Comparison of ENCODE assay signal across 8 cellular contexts in the genomic region with DNA sequence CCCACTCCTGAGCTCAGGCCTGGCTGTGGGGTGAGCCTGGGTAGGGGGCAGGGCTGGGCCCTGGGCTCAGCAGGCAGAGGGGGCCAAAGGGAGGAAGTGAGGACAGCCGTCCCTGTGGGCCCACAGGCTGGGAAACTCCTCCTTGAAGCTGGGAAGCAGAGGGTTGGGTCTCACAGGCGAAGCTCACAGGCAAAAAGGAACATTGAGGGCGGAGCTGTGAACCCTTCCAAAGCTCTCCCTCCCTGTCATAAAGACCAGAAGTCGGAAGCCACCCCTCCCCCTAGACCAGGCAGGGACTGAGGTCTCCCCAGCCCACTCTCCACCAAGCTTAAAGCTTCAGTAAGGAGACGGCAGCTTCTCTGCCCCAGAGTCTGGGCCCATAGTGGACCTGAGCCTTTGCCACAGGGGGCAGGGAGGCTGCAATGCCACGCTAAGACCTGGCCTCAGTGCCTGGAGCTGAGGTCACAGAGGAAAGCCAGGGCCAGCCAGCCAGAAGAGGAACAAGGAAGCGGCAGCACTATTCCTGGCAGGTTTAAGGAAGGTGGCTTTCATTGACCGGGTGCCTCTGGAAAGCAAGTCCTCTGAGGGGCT. TPM values are rescaled to one million over a fixed set of nuclear protein-coding genes. Genes with fewer than 3 reads are reported as not detected.
A peak's percentile ranks its signal among the peaks of the same experiment; 100 is the strongest.
DNase-seq lines count a peak whose midpoint lies in the region; ATAC-seq, FAIRE-seq and TF ChIP-seq lines count a peak whose summit lies in the region.

No MANE protein-coding gene starts in this region.

- H3K4me3 ChIP-seq in GM12878: no peak overlapping the region
- H3K4me3 ChIP-seq in transverse colon: no peak overlapping the region

- BruUV-seq in GM12878 (replicated peaks; lab: Mats Ljungman, UMichigan): no TSS peak

- no peak overlapping the region for H3K27ac Mint-ChIP-seq in activated naive CD4-positive, alpha-beta T cell treated with anti-CD3 and anti-CD28 coated beads, Interleukin-2, amount 10 ng/mL, durations not matched to agents 7 days and 5 days

- H2AFZ ChIP-seq in GM12878 (ENCODE audit: control insufficient read depth, low read depth, low read length): no peak overlapping the region

- H3K36me3 Mint-ChIP-seq in activated naive CD4-positive, alpha-beta T cell treated with anti-CD3 and anti-CD28 coated beads, Interleukin-2, amount 10 ng/mL, durations not matched to agents 7 days and 5 days: no peaks in the 10 kb centered on the region

- no peak for TF ChIP-seq POLR2A in GM12878 (IDR thresholded peaks at IDR 0.05; ENCODE audit: low read depth, low read length)
- TF ChIP-seq POLR2A in transverse colon (IDR thresholded peaks at IDR 0.05): no peak

- no peaks in the 10 kb centered on the region for H3K9me3 ChIP-seq in GM12878 (replicated peaks; ENCODE audit: control insufficient read depth, insufficient read depth, low read length)
- no peaks in the 10 kb centered on the region for H3K9me3 ChIP-seq in transverse colon

- peaks cover 18% of the 10 kb centered on the region for H3K4me1 ChIP-seq in GM12878 (ENCODE audit: control insufficient read depth, insufficient read depth, low read length)
- H3K4me1 ChIP-seq in transverse colon: peaks cover 7 to 37% (median 29%) of the 10 kb centered on the region in 4 donors

- FAIRE-seq in GM12878 (lab: Jason Lieb, UNC): no peak

- WGBS in GM12878 (ENCODE audit: insufficient coverage, insufficient replicate concordance, low lambda C conversion rate, missing lambda C conversion rate): 66% methylated on average over 8 of the region's 8 CpGs
- 63% methylated on average over 8 of the region's 8 CpGs; no CpG with 5 or more reads in 1 of the 2 donors for WGBS in transverse colon (ENCODE audit: low coverage in 1 of 2), 2 donors

- H3K27me3 ChIP-seq in GM12878 (replicated peaks in 1 of 2; ENCODE audit: control insufficient read depth in 2 of 2, insufficient read depth in 2 of 2, low read length in 1 of 2) (no peaks in the 10 kb centered on the region), transverse colon (peaks cover 63% of the 10 kb centered on the region)

- intact Hi-C loops in GM12878 (cut with micrococcal nuclease; ENCODE audit: unreplicated experiment) (no loop called here), transverse colon (cut with DNase I; ENCODE audit: low total_unique reads) (no loop called here)

- peak; percentile 13 for DNase-seq in activated naive CD4-positive, alpha-beta T cell treated with anti-CD3 and anti-CD28 coated beads, Interleukin-2, amount 10 ng/mL, durations not matched to agents 7 days and 5 days
- DNase-seq in activated naive CD4-positive, alpha-beta T cell treated with Interleukin-2 at 50 U/mL for 16 hours: no peak
- DNase-seq in GM12878 (ENCODE audit: low read depth, low spot score) (no peak), left kidney (ENCODE audit: low read depth, low spot score) (peak; percentile 90), transverse colon (peak; percentile 55)
- no peak for DNase-seq in activated effector memory CD4-positive, alpha-beta T cell treated with Interleukin-2 at 50 U/mL for 16 hours

- H3K9ac ChIP-seq in GM12878 (ENCODE audit: control insufficient read depth, insufficient read depth, low read length): no peak overlapping the region

- H3K4me3 Mint-ChIP-seq in activated naive CD4-positive, alpha-beta T cell treated with anti-CD3 and anti-CD28 coated beads, Interleukin-2, amount 10 ng/mL, durations not matched to agents 7 days and 5 days: no peak overlapping the region

- H3K4me1 Mint-ChIP-seq in activated naive CD4-positive, alpha-beta T cell treated with anti-CD3 and anti-CD28 coated beads, Interleukin-2, amount 10 ng/mL, durations not matched to agents 7 days and 5 days: peaks cover 4% of the 10 kb centered on the region

- in situ Hi-C loops in GM12878 (cut with MboI) (no loop called here), transverse colon (cut with MboI; ENCODE audit: low pct_ligation_motif_present in 1 of 4, low pct_unique_long_range_greater_than_20kb in 1 of 4, low sequenced_read_pairs in 3 of 4) (no loop called here)

- no peak for TF ChIP-seq EP300 in GM12878 (IDR thresholded peaks at IDR 0.05; ENCODE audit: borderline replicate concordance in 1 of 2, control insufficient read depth in 1 of 2, low read depth in 2 of 2, low read length in 2 of 2)
- TF ChIP-seq EP300 in transverse colon (IDR thresholded peaks at IDR 0.05; ENCODE audit: low read depth): no peak

- peaks cover 90% of the 10 kb centered on the region for H3K27me3 Mint-ChIP-seq in activated naive CD4-positive, alpha-beta T cell treated with anti-CD3 and anti-CD28 coated beads, Interleukin-2, amount 10 ng/mL, durations not matched to agents 7 days and 5 days

- H3K36me3 ChIP-seq in GM12878 (ENCODE audit: control insufficient read depth in 2 of 2, insufficient read depth in 2 of 2, low read length in 1 of 2) (no peaks in the 10 kb centered on the region), transverse colon (no peaks in the 10 kb centered on the region)

- ATAC-seq in GM12878 (no peak), HG02642 (IDR thresholded peaks at IDR 0.05; ENCODE audit: poor library complexity, unreplicated experiment) (no peak), HG03045 (IDR thresholded peaks at IDR 0.05; ENCODE audit: unreplicated experiment) (no peak)

- CTCF ChIA-PET in activated naive CD4-positive, alpha-beta T cell treated with anti-CD3 and anti-CD28 coated beads, Interleukin-2, amount 10 ng/mL, durations not matched to agents 7 days and 5 days (lab: Charles Lee): interaction anchor here (0.9 to 1.5 kb wide), 2 partner anchors 28 to 152 kb away, joined by 4 to 7 read pairs; no protein-coding TSS in a partner anchor
- CTCF ChIA-PET in GM12878 (lab: Yijun Ruan, JAX): interaction anchor here (0.9 to 5.3 kb wide), 9 partner anchors 9 to 306 kb away, joined by 3 to 41 read pairs (median 4); no protein-coding TSS in a partner anchor

- no peaks in the 10 kb centered on the region for H4K20me1 ChIP-seq in GM12878 (ENCODE audit: control insufficient read depth, insufficient read depth)

- POLR2A ChIA-PET in GM12878 (lab: Charles Lee): interaction anchor here (0.5 to 4.4 kb wide), 6 partner anchors 23 to 142 kb away, joined by 3 to 23 read pairs (median 5); a partner anchor contains a TSS

- no peaks in the 10 kb centered on the region for H3K9me3 Mint-ChIP-seq in activated naive CD4-positive, alpha-beta T cell treated with anti-CD3 and anti-CD28 coated beads, Interleukin-2, amount 10 ng/mL, durations not matched to agents 7 days and 5 days

- SMC1A ChIA-PET in GM12878 (lab: Charles Lee; ENCODE audit: uncharacterized antibody, unreplicated experiment): interaction anchor here (0.6 to 2.4 kb wide), 16 partner anchors 10 to 210 kb away, joined by 3 to 11 read pairs (median 4); a partner anchor contains a TSS

- H3K27ac ChIP-seq in GM12878 (ENCODE audit: control insufficient read depth, insufficient read depth) (no peak overlapping the region), transverse colon (peak overlapping the region in 1 of 4 donors; percentile 47)

- H3K79me2 ChIP-seq in GM12878 (ENCODE audit: control insufficient read depth, insufficient read depth, low read length): no peaks in the 10 kb centered on the region

- no peak for TF ChIP-seq RAD21 in GM12878 (IDR thresholded peaks at IDR 0.05; ENCODE audit: insufficient read depth, low read depth, low read length)

- H3K4me2 ChIP-seq in GM12878 (ENCODE audit: control insufficient read depth, insufficient read depth): no peak overlapping the region

- RAD21 ChIA-PET in GM12878 (lab: Charles Lee; ENCODE audit: unreplicated experiment): interaction anchor here (1.1 to 2.4 kb wide), 5 partner anchors 22 to 180 kb away, joined by 3 to 14 read pairs (median 9); no protein-coding TSS in a partner anchor

- TF ChIP-seq CTCF in GM12878 (IDR thresholded peaks at IDR 0.05 in 2 of 3, conservative IDR thresholded peaks at IDR 0.05 in 1 of 3; ENCODE audit: control insufficient read depth in 2 of 3, extremely low read depth in 1 of 3, insufficient read depth in 1 of 3, low read depth in 3 of 3, low read length in 3 of 3) (no peak), transverse colon (IDR thresholded peaks at IDR 0.05) (no peak)

RNA-seq across cellular contexts. Expression of a gene that starts 1.0 kb away (rescaled TPM):
- 6.2 and 7.5 TPM in 2 replicates for total RNA-seq in GM12878 (2013; cell fraction: nucleolus; rRNA removed)
- total RNA-seq in GM12878 (2014; rRNA removed) (2.9 and 4.2 TPM in 2 replicates), GM12878 (2014; rRNA removed; fragmentation: Illumina TruSeq; extraction: Trizol) (1.1 and 1.4 TPM in 2 replicates), GM12878 (2021) (5.6 and 7.8 TPM in 2 replicates), transverse colon (under 1 TPM in 3 of 4 donors, not detected in 1; 0.32 to 0.75 (median 0.68) TPM)
- polyA plus RNA-seq in GM12878 (2011; ENCODE audit: low read depth): 1.4 TPM
- polyA plus RNA-seq in GM12878 (2011; rRNA removed) (0.45 and 0.76 TPM in 2 replicates), GM12878 (2014; fragmentation: Illumina TruSeq; extraction: Trizol) (0.48 and 1.0 TPM in 2 replicates), GM12878 (2014; fragmentation: Nextera tagmentation; extraction: Ambion mirVana) (under 1 TPM; 0.05 to 0.35 TPM), GM12878 (2014; rRNA removed) (6.0 and 7.6 TPM in 2 replicates), GM12878 (2016; fragmentation: Nextera tagmentation; extraction: Ambion mirVana) (1 to 10 TPM; 4.0 to 4.3 TPM)
- 1.0 and 1.9 TPM in 2 replicates for polyA plus RNA-seq in GM12878 (2011; cell fraction: cytosol; rRNA removed)
- polyA plus RNA-seq in GM12878 (2011; cell fraction: nucleus; rRNA removed): 17.7 and 21.9 TPM in 2 replicates
- polyA plus RNA-seq in GM12878 (2012): 2.9 and 3.4 TPM in 2 replicates
- 1.1 and 2.2 TPM in 2 replicates for polyA minus RNA-seq in GM12878 (2011; rRNA and poly(A)+ RNA removed)
- polyA minus RNA-seq in GM12878 (2011; cell fraction: cytosol; rRNA and poly(A)+ RNA removed): 0.21 and 1.5 TPM in 2 replicates
- polyA minus RNA-seq in GM12878 (2011; cell fraction: nucleus; rRNA and poly(A)+ RNA removed): 3.5 and 6.1 TPM in 2 replicates

RNA-seq across cellular contexts. Expression of a gene that starts 26.2 kb away (rescaled TPM):
- total RNA-seq in GM12878 (2013; cell fraction: nucleolus; rRNA removed): 65.7 and 75.1 TPM in 2 replicates
- 81.7 and 90.0 TPM in 2 replicates for total RNA-seq in GM12878 (2014; rRNA removed)
- total RNA-seq in GM12878 (2014; rRNA removed; fragmentation: Illumina TruSeq; extraction: Trizol): 33.9 and 36.5 TPM in 2 replicates
- total RNA-seq in GM12878 (2021): 74.6 and 74.9 TPM in 2 replicates
- polyA plus RNA-seq in GM12878 (2011; ENCODE audit: low read depth): 26.5 TPM
- polyA plus RNA-seq in GM12878 (2011; rRNA removed): 31.5 and 55.1 TPM in 2 replicates
- 56.7 and 79.4 TPM in 2 replicates for polyA plus RNA-seq in GM12878 (2011; cell fraction: cytosol; rRNA removed)
- 213 and 230 TPM in 2 replicates for polyA plus RNA-seq in GM12878 (2011; cell fraction: nucleus; rRNA removed)
- 45.6 and 55.1 TPM in 2 replicates for polyA plus RNA-seq in GM12878 (2012)
- 23.2 and 39.7 TPM in 2 replicates for polyA plus RNA-seq in GM12878 (2014; fragmentation: Illumina TruSeq; extraction: Trizol)
- 1 to 10 TPM; 5.4 to 8.9 TPM for polyA plus RNA-seq in GM12878 (2014; fragmentation: Nextera tagmentation; extraction: Ambion mirVana)
- polyA plus RNA-seq in GM12878 (2014; rRNA removed): 68.3 and 71.5 TPM in 2 replicates
- 10 to 100 TPM; 84.1 to 90.3 TPM for polyA plus RNA-seq in GM12878 (2016; fragmentation: Nextera tagmentation; extraction: Ambion mirVana)
- polyA minus RNA-seq in GM12878 (2011; rRNA and poly(A)+ RNA removed): 49.2 and 83.0 TPM in 2 replicates
- polyA minus RNA-seq in GM12878 (2011; cell fraction: cytosol; rRNA and poly(A)+ RNA removed): 43.8 and 50.8 TPM in 2 replicates
- 46.4 and 73.5 TPM in 2 replicates for polyA minus RNA-seq in GM12878 (2011; cell fraction: nucleus; rRNA and poly(A)+ RNA removed)
- 1 to 10 TPM; 2.2 to 10.0 (median 6.2) TPM for total RNA-seq in transverse colon

RNA-seq across cellular contexts. Expression of a gene that starts 48.9 kb away (rescaled TPM):
- 10.0 and 12.5 TPM in 2 replicates for total RNA-seq in GM12878 (2013; cell fraction: nucleolus; rRNA removed)
- total RNA-seq in GM12878 (2014; rRNA removed) (123 and 126 TPM in 2 replicates), GM12878 (2014; rRNA removed; fragmentation: Illumina TruSeq; extraction: Trizol) (108 and 111 TPM in 2 replicates), GM12878 (2021) (143 and 155 TPM in 2 replicates), transverse colon (100 to 1,000 TPM in 1 of 4 donors, 10 to 100 TPM in 3; 25.5 to 128 (median 63.2) TPM)
- 304 TPM for polyA plus RNA-seq in GM12878 (2011; ENCODE audit: low read depth)
- polyA plus RNA-seq in GM12878 (2011; rRNA removed) (121 and 194 TPM in 2 replicates), GM12878 (2014; fragmentation: Illumina TruSeq; extraction: Trizol) (62.7 and 179 TPM in 2 replicates), GM12878 (2014; fragmentation: Nextera tagmentation; extraction: Ambion mirVana) (100 to 1,000 TPM; 246 to 343 TPM), GM12878 (2014; rRNA removed) (211 and 223 TPM in 2 replicates), GM12878 (2016; fragmentation: Nextera tagmentation; extraction: Ambion mirVana) (100 to 1,000 TPM; 286 TPM)
- 318 and 402 TPM in 2 replicates for polyA plus RNA-seq in GM12878 (2011; cell fraction: cytosol; rRNA removed)
- polyA plus RNA-seq in GM12878 (2011; cell fraction: nucleus; rRNA removed): 124 and 144 TPM in 2 replicates
- 206 and 310 TPM in 2 replicates for polyA plus RNA-seq in GM12878 (2012)
- 40.6 and 67.1 TPM in 2 replicates for polyA minus RNA-seq in GM12878 (2011; rRNA and poly(A)+ RNA removed)
- 18.7 and 20.3 TPM in 2 replicates for polyA minus RNA-seq in GM12878 (2011; cell fraction: cytosol; rRNA and poly(A)+ RNA removed)
- polyA minus RNA-seq in GM12878 (2011; cell fraction: nucleus; rRNA and poly(A)+ RNA removed): 17.5 and 22.7 TPM in 2 replicates

Comparison
In these comparisons a context has a peak if more than half of its experiments do, and no peak if none do; other contexts are left out.
1. DNase-seq: peak in activated naive CD4-positive, alpha-beta T cell treated with anti-CD3 and anti-CD28 coated beads, Interleukin-2, amount 10 ng/mL, durations not matched to agents 7 days and 5 days (single experiment), left kidney (single experiment) and transverse colon (single experiment); none in activated naive CD4-positive, alpha-beta T cell treated with Interleukin-2 at 50 U/mL for 16 hours (single experiment), GM12878 (single experiment) and activated effector memory CD4-positive, alpha-beta T cell treated with Interleukin-2 at 50 U/mL for 16 hours (single experiment).